In genomic region chr1:101732221-101732620, GRCh38 we compare ENCODE assay signal across 17 cellular contexts.
DNase-seq lines count a peak whose midpoint lies in the region; ATAC-seq and TF ChIP-seq lines count a peak whose summit lies in the region.
"Had no signal": no experiment of that assay in that cellular context is flagged by ENCODE, and none has a peak within 500 bp of the region (broad histone marks: within the 10 kb centered on the region; RNA-seq: fewer than 3 reads in every experiment).

No MANE protein-coding gene starts in this region.

- no peaks in the 10 kb centered on the region for H3K36me3 ChIP-seq in heart left ventricle
- H3K36me3 ChIP-seq: left lung had no signal

- no peak overlapping the region for H3K27ac Mint-ChIP-seq in Calu3 (ENCODE audit: unreplicated experiment)

- no peak overlapping the region for H3K4me3 Mint-ChIP-seq in Calu3 (ENCODE audit: low read depth, unreplicated experiment)
- H3K4me3 Mint-ChIP-seq: naive B cell had no signal

- no peaks in the 10 kb centered on the region for H3K4me1 ChIP-seq in heart left ventricle
- H3K4me1 ChIP-seq: left lung, testis had no signal

- no peaks in the 10 kb centered on the region for H3K36me3 Mint-ChIP-seq in Calu3 (ENCODE audit: insufficient read depth, unreplicated experiment)
- H3K36me3 Mint-ChIP-seq: naive B cell had no signal

- no peaks in the 10 kb centered on the region for H3K27me3 Mint-ChIP-seq in Calu3 (ENCODE audit: unreplicated experiment)

- intact Hi-C loops in Calu3 (cut with micrococcal nuclease; ENCODE audit: unreplicated experiment) (no loop called here), heart left ventricle (cut with DNase I) (no loop called here)

- H3K9me3 Mint-ChIP-seq in Calu3 (ENCODE audit: low read depth, unreplicated experiment): no peaks in the 10 kb centered on the region

- DNase-seq in mucosa of gallbladder (ENCODE audit: low spot score): peak; percentile 15
- DNase-seq in activated T-cell treated with anti-CD3 and anti-CD28 coated beads for 4 hours: no peak
- DNase-seq in Calu3: no peak
- no peak for DNase-seq in NCI-H187 (lab: John Stamatoyannopoulos, UW)
- no peak for DNase-seq in heart left ventricle
- DNase-seq: activated CD4-positive, CD25-positive, alpha-beta regulatory T cell; activated naive CD4-positive, alpha-beta T cell treated with anti-CD3 and anti-CD28 coated beads, Interleukin-2, amount 50 U/mL, for 16 hours; AML-193; DMS 273 treated with DMSO at 0.1 percent for 48 hours; left lung; naive B cell; NCI-H2029 treated with DMSO at 0.1 percent for 48 hours; retina; testis had no signal

- H3K4me1 Mint-ChIP-seq in Calu3 (ENCODE audit: low read depth, unreplicated experiment): peaks cover 8% of the 10 kb centered on the region
- H3K4me1 Mint-ChIP-seq: naive B cell had no signal

- no peaks in the 10 kb centered on the region for H3K9me3 ChIP-seq in heart left ventricle
- H3K9me3 ChIP-seq: left lung, testis had no signal

- H3K27me3 ChIP-seq in heart left ventricle: no peaks in the 10 kb centered on the region
- H3K27me3 ChIP-seq: left lung, testis had no signal

- TF ChIP-seq POLR2A in heart left ventricle (IDR thresholded peaks at IDR 0.05): no peak

- BruUV-seq in Calu3 (replicated peaks; lab: Mats Ljungman, UMichigan): no TSS peak

- 72 to 91% (median 82%) methylated on average over 2 of the region's 2 CpGs for WGBS in heart left ventricle, 4 donors

- no peak overlapping the region for H3K27ac ChIP-seq in heart left ventricle
- H3K27ac ChIP-seq: left lung, testis had no signal

- CTCF ChIA-PET in Calu3 (lab: Charles Lee): no interaction called here

- ATAC-seq in GM18861 (IDR thresholded peaks at IDR 0.05; ENCODE audit: unreplicated experiment): peak; percentile 42
- ATAC-seq in GM21528 (IDR thresholded peaks at IDR 0.05; ENCODE audit: low FRiP score, unreplicated experiment): peak; percentile 48
- ATAC-seq in HG03280 (IDR thresholded peaks at IDR 0.05; ENCODE audit: unreplicated experiment): peak; percentile 44
- no peak for ATAC-seq in heart left ventricle
- ATAC-seq: left lung had no signal

- H3K4me3 ChIP-seq in heart left ventricle: no peak overlapping the region
- H3K4me3 ChIP-seq: left lung, testis had no signal

- TF ChIP-seq CTCF in Calu3 (IDR thresholded peaks at IDR 0.05; ENCODE audit: unreplicated experiment): no peak
- no peak for TF ChIP-seq CTCF in heart left ventricle (IDR thresholded peaks at IDR 0.05)

Comparison
In these comparisons a context has a peak if more than half of its experiments do, and no peak if none do; other contexts are left out.
1. ATAC-seq: peak in GM18861 (single experiment), GM21528 (single experiment) and HG03280 (single experiment); none in heart left ventricle (0 of 4).